In the genomic region with DNA sequence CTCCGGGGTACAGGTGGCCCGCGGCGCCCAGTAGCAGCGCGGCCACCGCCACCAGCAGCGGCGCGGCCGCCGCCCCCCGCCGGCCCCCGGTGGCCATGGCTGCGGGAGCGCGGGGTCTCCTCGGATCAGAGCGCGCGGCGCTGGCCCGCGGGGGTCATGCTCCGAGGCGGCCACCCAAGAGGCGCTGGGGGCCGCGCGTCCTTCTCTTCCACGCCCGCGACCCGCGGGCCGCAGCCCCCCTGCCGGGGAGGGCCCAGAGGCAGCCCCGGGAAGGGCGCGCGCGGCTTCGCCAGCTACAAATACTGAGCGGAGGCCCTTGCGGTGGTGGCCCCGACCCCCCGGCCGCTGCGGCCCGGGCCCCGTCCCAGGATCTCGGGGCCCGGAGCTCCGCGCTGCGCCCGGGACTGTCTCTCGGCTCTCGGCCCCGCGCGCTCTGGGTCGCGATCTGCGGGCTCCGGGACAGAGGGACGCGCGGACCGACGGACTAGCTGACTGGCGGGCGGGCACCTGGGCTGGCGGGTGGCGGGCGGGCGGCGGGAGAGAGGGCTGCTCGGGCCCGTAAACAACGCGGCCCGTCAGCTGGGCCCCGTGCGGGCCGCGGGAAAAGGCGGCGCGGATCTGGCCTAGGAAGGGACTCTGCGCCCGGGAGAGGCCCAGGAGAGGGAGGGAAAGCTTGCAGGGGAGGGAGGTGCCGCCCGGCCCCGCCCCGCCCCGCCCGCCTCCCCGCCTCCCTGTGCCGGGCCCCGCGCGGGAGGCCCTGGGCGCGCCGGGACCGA, we compare ENCODE assay signal across 8 cellular contexts. TPM values are rescaled to one million over a fixed set of nuclear protein-coding genes. Genes with fewer than 3 reads are reported as not detected.
DNase-seq lines count a peak whose midpoint lies in the region; ATAC-seq and TF ChIP-seq lines count a peak whose summit lies in the region.

A gene (minus strand): TSS at position 620 of the 776 bp plus-strand sequence. CDS start 523 bp downstream, at position 97.

- no peaks in the 10 kb centered on the region for H3F3A ChIP-seq in PC-3 (ENCODE audit: low read length, unreplicated experiment)

- H3K36me3 Mint-ChIP-seq in CD8-positive, alpha-beta T cell = no peaks in the 10 kb centered on the region
- no peaks in the 10 kb centered on the region for H3K36me3 Mint-ChIP-seq in natural killer cell treated with Interleukin-12 subunit alpha and Interleukin-12 subunit beta and Interleukin-15 and Interleukin-18, amount 100 ng/mL, for 72 hours

- TF ChIP-seq RAD21 in IMR-90 (IDR thresholded peaks at IDR 0.05; ENCODE audit: low read length) = no peak

- no peak within 1 kb of the TSS for H3K14ac ChIP-seq in IMR-90 (replicated peaks; ENCODE audit: low read depth, low read length)

- in situ Hi-C loops in IMR-90 (cut with MboI; ENCODE audit: low sequenced_read_pairs) = loop anchor here (5.0 kb wide), 1 partner anchor 97 kb away; no protein-coding TSS in a partner anchor

- peaks cover 7% of the 10 kb centered on the region in 2 experiments; a peak in 2 of 4 replicates for H3K79me1 ChIP-seq in IMR-90 (ENCODE audit: low read depth in 1 of 2, low read length in 2 of 2)

- H2BK15ac ChIP-seq in IMR-90 (ENCODE audit: low read depth, low read length) = no peak within 1 kb of the TSS

- H3K79me2 ChIP-seq in PC-3 (ENCODE audit: low read length) = no peaks in the 10 kb centered on the region

- H3K4me1 Mint-ChIP-seq in CD8-positive, alpha-beta T cell (ENCODE audit: low read depth) = peaks cover 11% of the 10 kb centered on the region
- peaks cover 0 to 8% of the 10 kb centered on the region in 2 donors for H3K4me1 Mint-ChIP-seq in natural killer cell treated with Interleukin-12 subunit alpha and Interleukin-12 subunit beta and Interleukin-15 and Interleukin-18, amount 100 ng/mL, for 72 hours (ENCODE audit: low read depth in 2 of 2)

- no peaks in the 10 kb centered on the region for H3K9me3 Mint-ChIP-seq in CD8-positive, alpha-beta T cell
- no peaks in the 10 kb centered on the region for H3K9me3 Mint-ChIP-seq in natural killer cell treated with Interleukin-12 subunit alpha and Interleukin-12 subunit beta and Interleukin-15 and Interleukin-18, amount 100 ng/mL, for 72 hours

- H4K91ac ChIP-seq in IMR-90 (ENCODE audit: insufficient read depth, low read depth, low read length) = no peak within 1 kb of the TSS

- WGBS in IMR-90 (ENCODE audit: extremely low coverage in 2 of 2, insufficient read length in 1 of 2), 2 experiments = 0% methylated on average over 41 of the region's 108 CpGs; no CpG with 5 or more reads in 1 of the 2 experiments
- 0 to 1% (median 1%) methylated on average over 6 to 102 of the region's 108 CpGs; no CpG with 5 or more reads in 1 of the 5 donors for WGBS in stomach, 5 donors

- H2AK9ac ChIP-seq in IMR-90 (replicated peaks; ENCODE audit: low read depth, low read length, poor library complexity) = peak within 1 kb of the TSS; percentile 37

- H3K9me2 ChIP-seq in PC-3 (replicated peaks; ENCODE audit: low read length) = no peaks in the 10 kb centered on the region

- dilution Hi-C loops in IMR-90 (cut with HindIII; ENCODE audit: low sequenced_read_pairs, unreplicated experiment) = no loop called here

- H3K18ac ChIP-seq in IMR-90 (ENCODE audit: low read depth, low read length) = no peak within 1 kb of the TSS

- no peak within 1 kb of the TSS for H2BK120ac ChIP-seq in IMR-90 (ENCODE audit: low read depth, low read length)

- H3K9me3 ChIP-seq in CD8-positive, alpha-beta T cell (ENCODE audit: low read length) = no peaks in the 10 kb centered on the region
- no peaks in the 10 kb centered on the region for H3K9me3 ChIP-seq in IMR-90 (ENCODE audit: control insufficient read depth, insufficient read depth, low read length)
- no peaks in the 10 kb centered on the region for H3K9me3 ChIP-seq in PC-3 (ENCODE audit: low read length)
- no peaks in the 10 kb centered on the region for H3K9me3 ChIP-seq in stomach

- TF ChIP-seq POLR2A in IMR-90 (IDR thresholded peaks at IDR 0.05; ENCODE audit: low read depth, low read length) (no peak), stomach (IDR thresholded peaks at IDR 0.05) (no peak)

- H3K27me3 ChIP-seq in CD8-positive, alpha-beta T cell (ENCODE audit: insufficient read depth, low read length) = peaks cover 10% of the 10 kb centered on the region
- H3K27me3 ChIP-seq in IMR-90 (ENCODE audit: control insufficient read depth, insufficient read depth, low read length) (no peaks in the 10 kb centered on the region; the same call in 1 of the 2 replicates), PC-3 (ENCODE audit: low read length) (peaks cover 6% of the 10 kb centered on the region; the same call in 1 of the 2 replicates), stomach (peaks cover 0 to 4% (median 0%) of the 10 kb centered on the region in 3 donors)

- no peak within 1 kb of the TSS for H3K27ac ChIP-seq in CD8-positive, alpha-beta T cell (ENCODE audit: low read depth, low read length)
- H3K27ac ChIP-seq in IMR-90 (ENCODE audit: insufficient read depth, low read length) (peak within 1 kb of the TSS; percentile 49; the same call in 1 of the 2 replicates), PC-3 (ENCODE audit: low read length) (no peak within 1 kb of the TSS), stomach (peak within 1 kb of the TSS; percentile 87 to 96 (median 92))

- peak in 6 of 7 experiments; percentile 2 to 52 (median 24) for DNase-seq in CD8-positive, alpha-beta T cell
- DNase-seq in IMR-90 (peak; percentile 84), PC-3 (peak; percentile 94), fibroblast of the conjunctiva (ENCODE audit: low read depth) (peak; percentile 68), stomach (peak; percentile 91)
- DNase-seq in activated T-helper 9 cell treated with anti-CD3 and anti-CD28 coated beads, Interleukin-2, amount 50 U/mL, for 16 hours (ENCODE audit: low read depth) = peak; percentile 28
- DNase-seq in natural killer cell treated with Interleukin-12 subunit alpha and Interleukin-12 subunit beta and Interleukin-15 and Interleukin-18, amount 100 ng/mL, for 72 hours (ENCODE audit: low spot score) = no peak

- H3K4me1 ChIP-seq in CD8-positive, alpha-beta T cell (ENCODE audit: insufficient read depth, low read length) = peaks cover 7% of the 10 kb centered on the region
- peaks cover 3% of the 10 kb centered on the region; the same call in 1 of the 2 replicates for H3K4me1 ChIP-seq in IMR-90 (ENCODE audit: control insufficient read depth, insufficient read depth, low read length)
- H3K4me1 ChIP-seq in PC-3 (ENCODE audit: insufficient read depth, low read length) = peaks cover 16% of the 10 kb centered on the region
- peaks cover 6 to 50% (median 36%) of the 10 kb centered on the region in 4 donors for H3K4me1 ChIP-seq in stomach

- H3K4me3 Mint-ChIP-seq in CD8-positive, alpha-beta T cell = peak within 1 kb of the TSS; percentile 76
- H3K4me3 Mint-ChIP-seq in natural killer cell treated with Interleukin-12 subunit alpha and Interleukin-12 subunit beta and Interleukin-15 and Interleukin-18, amount 100 ng/mL, for 72 hours = peak within 1 kb of the TSS; percentile 73

- peak within 1 kb of the TSS in 1 of 2 experiments; percentile 50; a peak in 1 of 4 replicates for H4K8ac ChIP-seq in IMR-90 (ENCODE audit: low read depth in 2 of 2, low read length in 2 of 2)

- no peak for TF ChIP-seq CTCF in CD8-positive, alpha-beta T cell (IDR thresholded peaks at IDR 0.05)
- TF ChIP-seq CTCF in IMR-90 (conservative IDR thresholded peaks at IDR 0.05; ENCODE audit: low read depth, low read length) (no peak), PC-3 (conservative IDR thresholded peaks at IDR 0.05; ENCODE audit: low read depth, low read length) (no peak), stomach (IDR thresholded peaks at IDR 0.05) (no peak)

- no peak within 1 kb of the TSS for H2BK5ac ChIP-seq in IMR-90 (ENCODE audit: low read depth, low read length, poor library complexity, severe bottlenecking)

- TF ChIP-seq EP300 in stomach (IDR thresholded peaks at IDR 0.05) = no peak

- 0 out of 2 replicates have a peak, but pooled peaks cover 6% of the 10 kb centered on the region for H3K9me1 ChIP-seq in IMR-90 (ENCODE audit: insufficient read depth, low read length)

- BruUV-seq in IMR-90 (replicated peaks; lab: Mats Ljungman, UMichigan) (no TSS peak), PC-3 (replicated peaks; lab: Mats Ljungman, UMichigan) (no TSS peak)

- peak within 1 kb of the TSS; percentile 49 for H3K4me3 ChIP-seq in CD8-positive, alpha-beta T cell (ENCODE audit: low read depth, low read length)
- H3K4me3 ChIP-seq in IMR-90 (ENCODE audit: insufficient read depth, low read depth, low read length) (peak within 1 kb of the TSS; percentile 59), PC-3 (ENCODE audit: low read length) (peak within 1 kb of the TSS; percentile 70), stomach (peak within 1 kb of the TSS; percentile 82 to 100 (median 96))

- no peak within 1 kb of the TSS for H2AK5ac ChIP-seq in IMR-90 (ENCODE audit: low read depth, low read length)

- peak within 1 kb of the TSS; percentile 57 for H3K9ac ChIP-seq in IMR-90 (ENCODE audit: low read depth, low read length)
- H3K9ac ChIP-seq in PC-3 (ENCODE audit: low read length) = peak within 1 kb of the TSS; percentile 74

- CTCF ChIA-PET in CD8-positive, alpha-beta T cell (lab: Charles Lee) = no interaction called here
- CTCF ChIA-PET in IMR-90 (lab: Yijun Ruan, JAX) = no interaction called here
- CTCF ChIA-PET in PC-3 (lab: Charles Lee) = interaction anchor here (0.6 to 0.7 kb wide), 3 partner anchors 74 to 192 kb away, joined by 3 to 12 read pairs (median 4); no protein-coding TSS in a partner anchor

- H3K23ac ChIP-seq in IMR-90 (ENCODE audit: low read depth, low read length) = no peak within 1 kb of the TSS

- peak within 1 kb of the TSS; percentile 88 for H3K4me2 ChIP-seq in IMR-90 (ENCODE audit: low read depth, low read length)
- peak within 1 kb of the TSS; percentile 90 for H3K4me2 ChIP-seq in PC-3 (ENCODE audit: low read length)

- no peaks in the 10 kb centered on the region for H4K20me1 ChIP-seq in IMR-90 (ENCODE audit: insufficient read depth, low read length)
- H4K20me1 ChIP-seq in PC-3 (ENCODE audit: low read length) = no peaks in the 10 kb centered on the region

- ATAC-seq in CD8-positive, alpha-beta T cell = peak; percentile 49
- ATAC-seq in GM21447 (IDR thresholded peaks at IDR 0.05; ENCODE audit: unreplicated experiment) (peak; percentile 65), IMR-90 (ENCODE audit: low read depth) (peak; percentile 99), PC-3 (peak; percentile 91)
- ATAC-seq in natural killer cell treated with Interleukin-12 subunit alpha and Interleukin-12 subunit beta and Interleukin-15 and Interleukin-18, amount 100 ng/mL, for 72 hours = peak; percentile 79 to 85

- H3K27ac Mint-ChIP-seq in CD8-positive, alpha-beta T cell = no peak within 1 kb of the TSS
- no peak within 1 kb of the TSS for H3K27ac Mint-ChIP-seq in natural killer cell treated with Interleukin-12 subunit alpha and Interleukin-12 subunit beta and Interleukin-15 and Interleukin-18, amount 100 ng/mL, for 72 hours

- H2AFZ ChIP-seq in IMR-90 (replicated peaks; ENCODE audit: low read length, poor library complexity) = peak within 1 kb of the TSS; percentile 91
- H2AFZ ChIP-seq in PC-3 (ENCODE audit: low read length) = peak within 1 kb of the TSS; percentile 99

- H4K5ac ChIP-seq in IMR-90 (ENCODE audit: low read depth, low read length) = no peak within 1 kb of the TSS

- H2BK20ac ChIP-seq in IMR-90 (ENCODE audit: low read depth, low read length) = no peak within 1 kb of the TSS

- H3K27me3 Mint-ChIP-seq in CD8-positive, alpha-beta T cell (ENCODE audit: low read depth) = peaks cover 42% of the 10 kb centered on the region
- peaks cover 30 to 44% of the 10 kb centered on the region in 2 donors for H3K27me3 Mint-ChIP-seq in natural killer cell treated with Interleukin-12 subunit alpha and Interleukin-12 subunit beta and Interleukin-15 and Interleukin-18, amount 100 ng/mL, for 72 hours

- H3K56ac ChIP-seq in IMR-90 (ENCODE audit: extremely low read depth, insufficient read depth, low read length) = peak within 1 kb of the TSS; percentile 72; the same call in 1 of the 2 replicates

- POLR2A ChIA-PET in CD8-positive, alpha-beta T cell (lab: Charles Lee) = no interaction called here
- POLR2A ChIA-PET in IMR-90 (lab: Charles Lee; ENCODE audit: unreplicated experiment) = no interaction called here
- POLR2A ChIA-PET in PC-3 (lab: Charles Lee; ENCODE audit: unreplicated experiment) = interaction anchor here (0.5 to 0.7 kb wide), 2 partner anchors 59 to 202 kb away, joined by 16 to 24 read pairs; no protein-coding TSS in a partner anchor

- intact Hi-C loops in CD8-positive, alpha-beta T cell (cut with DNase I, micrococcal nuclease) = no loop called here
- intact Hi-C loops in IMR-90 (cut with micrococcal nuclease) (loop anchor here (1.0 to 2.0 kb wide), 2 partner anchors 96 to 145 kb away; no protein-coding TSS in a partner anchor), PC-3 (cut with micrococcal nuclease) (loop anchor here (1.0 kb wide), 2 partner anchors 96 to 192 kb away; no protein-coding TSS in a partner anchor), stomach (cut with DNase I; ENCODE audit: low total_unique reads) (loop anchor here (5.0 kb wide), 1 partner anchor 97 kb away; no protein-coding TSS in a partner anchor)

- peak within 1 kb of the TSS; percentile 22; the same call in 1 of the 2 replicates for H3K4ac ChIP-seq in IMR-90 (ENCODE audit: low read depth, low read length)

- no peaks in the 10 kb centered on the region for H3K36me3 ChIP-seq in CD8-positive, alpha-beta T cell (ENCODE audit: insufficient read depth, low read length)
- H3K36me3 ChIP-seq in IMR-90 (ENCODE audit: control insufficient read depth, insufficient read depth, low read length) = no peaks in the 10 kb centered on the region
- H3K36me3 ChIP-seq in PC-3 (ENCODE audit: low read depth, low read length) = no peaks in the 10 kb centered on the region
- H3K36me3 ChIP-seq in stomach = no peaks in the 10 kb centered on the region

RNA-seq across cellular contexts. Expression of the gene that starts here (rescaled TPM):
- under 1 TPM; 0.30 to 0.56 TPM for total RNA-seq in CD8-positive, alpha-beta T cell
- 7.9 and 8.3 TPM in 2 replicates for total RNA-seq in IMR-90 (2012; rRNA removed)
- polyA plus RNA-seq in IMR-90 (2012; rRNA removed) = 2.7 and 2.8 TPM in 2 replicates
- 1.8 and 2.4 TPM in 2 replicates for polyA plus RNA-seq in IMR-90 (2012; cell fraction: cytosol; rRNA removed)
- 4.6 and 6.0 TPM in 2 replicates for polyA plus RNA-seq in IMR-90 (2012; cell fraction: nucleus; rRNA removed; ENCODE audit: low replicate concordance)
- total RNA-seq in PC-3 (2014; rRNA removed) = 13.7 and 41.5 TPM in 2 replicates
- total RNA-seq in natural killer cell treated with Interleukin-12 subunit alpha and Interleukin-12 subunit beta and Interleukin-15 and Interleukin-18, amount 100 ng/mL, for 72 hours = 1 to 10 TPM; 1.1 to 1.7 TPM
- total RNA-seq in stomach = 100 to 1,000 TPM in 2 of 5 donors, 10 to 100 TPM in 3; 50.4 to 513 (median 90.4) TPM
- 1 to 10 TPM; 4.4 to 7.8 (median 6.1) TPM for polyA plus RNA-seq in stomach

Comparison
In these comparisons a context has a peak if more than half of its experiments do, and no peak if none do; other contexts are left out.
1. Peak in DNase-seq, ATAC-seq and H3K4me3 ChIP-seq in CD8-positive, alpha-beta T cell; RNA of the gene not detected or under 1 TPM.
2. ATAC-seq: peak in every context shown above with its lines; median percentile 99 in IMR-90; 91 in PC-3; 82 in natural killer cell treated with Interleukin-12 subunit alpha and Interleukin-12 subunit beta and Interleukin-15 and Interleukin-18, amount 100 ng/mL, for 72 hours; 65 in GM21447; 49 in CD8-positive, alpha-beta T cell.
3. H3K27ac ChIP-seq: peak in IMR-90 (single experiment) and stomach (5 of 5); none in CD8-positive, alpha-beta T cell (single experiment) and PC-3 (single experiment).
4. intact Hi-C loops: an anchor here in IMR-90 (1.0 to 2.0 kb wide), PC-3 (1.0 kb wide) and stomach (5.0 kb wide); none called in CD8-positive, alpha-beta T cell.
5. Peak in every context shown above with its lines, with median percentiles within 50 percentile points of each other: H3K4me3 ChIP-seq.